Comparison of ENCODE assay signal across 8 cellular contexts in genomic region chr11:8593455-8593854, GRCh38. TPM values are rescaled to one million over a fixed set of nuclear protein-coding genes. Genes with fewer than 3 reads are reported as not detected.
DNase-seq lines count a peak whose midpoint lies in the region; ATAC-seq and TF ChIP-seq lines count a peak whose summit lies in the region.

No MANE protein-coding gene starts in this region.

- H3K9me3 Mint-ChIP-seq in activated CD4-positive, alpha-beta memory T cell treated with anti-CD3 and anti-CD28 coated beads for 36 hours: no peaks in the 10 kb centered on the region

- H3K4me3 Mint-ChIP-seq in activated CD4-positive, alpha-beta memory T cell treated with anti-CD3 and anti-CD28 coated beads for 36 hours: peak overlapping the region; percentile 61

- ATAC-seq in HG02588 (IDR thresholded peaks at IDR 0.05; ENCODE audit: unreplicated experiment): no peak

- DNase-seq in GM12865 (ENCODE audit: low read depth) (no peak), HFF-Myc (ENCODE audit: extremely low read depth, low read depth) (no peak), iPS-NIHi7 (ENCODE audit: extremely low spot score) (peak; percentile 10), tibial artery (no peak), kidney tubule cell (ENCODE audit: low spot score) (no peak)
- no peak for DNase-seq in activated CD4-positive, alpha-beta memory T cell treated with anti-CD3 and anti-CD28 coated beads for 36 hours
- no peak for DNase-seq in stimulated activated naive CD4-positive, alpha-beta T cell (lab: John Stamatoyannopoulos, UW)

- H3K36me3 Mint-ChIP-seq in activated CD4-positive, alpha-beta memory T cell treated with anti-CD3 and anti-CD28 coated beads for 36 hours: no peaks in the 10 kb centered on the region

- H3K4me1 Mint-ChIP-seq in activated CD4-positive, alpha-beta memory T cell treated with anti-CD3 and anti-CD28 coated beads for 36 hours (ENCODE audit: low read depth): peaks cover 3% of the 10 kb centered on the region

- H3K27ac Mint-ChIP-seq in activated CD4-positive, alpha-beta memory T cell treated with anti-CD3 and anti-CD28 coated beads for 36 hours: no peak overlapping the region

- H3K27ac ChIP-seq in tibial artery: no peak overlapping the region

- intact Hi-C loops in activated CD4-positive, alpha-beta memory T cell treated with anti-CD3 and anti-CD28 coated beads for 36 hours (cut with micrococcal nuclease): loop anchor here (10.0 kb wide), 1 partner anchor 221 kb away; a partner anchor contains a TSS
- intact Hi-C loops in tibial artery (cut with DNase I; ENCODE audit: low total_unique reads): no loop called here

- TF ChIP-seq CTCF in GM12865 (IDR thresholded peaks at IDR 0.05; ENCODE audit: insufficient read depth, low read depth, low read length, missing control alignments) (no peak), HFF-Myc (IDR thresholded peaks at IDR 0.05; ENCODE audit: low read depth, low read length, missing control alignments) (no peak), tibial artery (IDR thresholded peaks at IDR 0.05) (no peak)

- peaks cover 0 to 11% (median 9%) of the 10 kb centered on the region in 4 donors for H3K4me1 ChIP-seq in tibial artery

- peaks cover 0 to 40% of the 10 kb centered on the region in 2 donors for H3K27me3 ChIP-seq in tibial artery

- CTCF ChIA-PET in activated CD4-positive, alpha-beta memory T cell treated with anti-CD3 and anti-CD28 coated beads for 36 hours (lab: Charles Lee): interaction anchor here (1.3 kb wide), 1 partner anchor 366 kb away, joined by 4 read pairs; no protein-coding TSS in a partner anchor

- no peaks in the 10 kb centered on the region for H3K36me3 ChIP-seq in tibial artery

- peak overlapping the region; percentile 56 for H3K4me3 ChIP-seq in GM12865 (ENCODE audit: low read depth, low read length)
- H3K4me3 ChIP-seq in HFF-Myc (replicated peaks; ENCODE audit: low read depth, low read length): peak overlapping the region; percentile 64
- H3K4me3 ChIP-seq in tibial artery: peak overlapping the region; percentile 15 to 48

- peaks cover 53% of the 10 kb centered on the region for H3K27me3 Mint-ChIP-seq in activated CD4-positive, alpha-beta memory T cell treated with anti-CD3 and anti-CD28 coated beads for 36 hours

- no peaks in the 10 kb centered on the region for H3K9me3 ChIP-seq in tibial artery

- POLR2A ChIA-PET in activated CD4-positive, alpha-beta memory T cell treated with anti-CD3 and anti-CD28 coated beads for 36 hours (lab: Charles Lee): no interaction called here

RNA-seq across cellular contexts. Expression of gene STK33, which starts 0.6 kb away (rescaled TPM):
- under 1 TPM; 0.24 to 0.46 TPM for total RNA-seq in activated CD4-positive, alpha-beta memory T cell treated with anti-CD3 and anti-CD28 coated beads for 36 hours
